26 cellular contexts compared by ENCODE assay signal in the genomic region with DNA sequence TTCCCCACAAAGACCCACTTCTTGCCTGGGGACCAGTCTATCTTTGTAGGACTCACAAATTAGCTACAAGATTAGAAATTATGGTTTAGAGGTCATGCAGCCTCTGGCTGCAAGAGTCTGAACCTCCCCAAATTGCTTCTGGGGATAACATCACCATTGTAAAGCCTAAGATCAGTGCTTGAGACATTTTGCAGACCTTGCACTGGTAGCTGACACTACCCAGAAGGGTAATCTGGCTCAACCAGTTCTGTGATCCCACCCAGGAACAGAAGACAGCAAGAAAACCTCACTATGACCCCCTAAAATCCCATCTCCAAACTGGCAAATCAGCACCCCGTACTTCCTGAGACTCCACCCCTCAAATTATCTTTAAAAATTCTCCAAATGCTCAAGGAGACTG.
"Had no signal": no experiment of that assay in that cellular context is flagged by ENCODE, and none has a peak within 500 bp of the region (broad histone marks: within the 10 kb centered on the region; RNA-seq: fewer than 3 reads in every experiment).

No MANE protein-coding gene starts in this region.

- H3K27ac Mint-ChIP-seq: natural killer cell; nephron progenitor cell; neural progenitor cell; progenitor cell of endocrine pancreas; stimulated activated memory B cell treated with anti-CD40 and anti-IgM and Interleukin-4, amounts not matched to agents 10 μg/mL and 1 μg/mL and 100 μg/mL, for 72 hours; stimulated activated naive CD8-positive, alpha-beta T cell treated with anti-CD3 and anti-CD28 coated beads, Interleukin-15, amount 100 ng/mL, for 72 hours had no signal

- H3K36me3 ChIP-seq: left lung, lower lobe of right lung, neural progenitor cell, neutrophil, right atrium auricular region, right lobe of liver, tibial nerve, upper lobe of right lung had no signal

- H3K9me3 ChIP-seq: left lung, lower lobe of right lung, neutrophil, right atrium auricular region, right lobe of liver, tibial nerve, upper lobe of right lung had no signal

- H3K27me3 Mint-ChIP-seq: progenitor cell of endocrine pancreas; stimulated activated naive CD8-positive, alpha-beta T cell treated with anti-CD3 and anti-CD28 coated beads, Interleukin-15, amount 100 ng/mL, for 72 hours had no signal

- H3K4me3 Mint-ChIP-seq: naive B cell; natural killer cell; nephron progenitor cell; neural progenitor cell; stimulated activated memory B cell treated with anti-CD40 and anti-IgM and Interleukin-4, amounts not matched to agents 10 μg/mL and 1 μg/mL and 100 μg/mL, for 72 hours; stimulated activated naive CD8-positive, alpha-beta T cell treated with anti-CD3 and anti-CD28 coated beads, Interleukin-15, amount 100 ng/mL, for 72 hours had no signal

- H3K36me3 Mint-ChIP-seq: naive B cell; natural killer cell; neural progenitor cell; stimulated activated memory B cell treated with anti-CD40 and anti-IgM and Interleukin-4, amounts not matched to agents 10 μg/mL and 1 μg/mL and 100 μg/mL, for 72 hours had no signal

- DNase-seq: hippocampal formation; kidney; left colon; left lung; lower lobe of right lung; mesenchymal stem cell; naive B cell; natural killer cell; nephron progenitor cell; occipital lobe; right lobe of liver; stimulated activated CD4-positive, alpha-beta T cell treated with anti-CD3 and anti-CD28 coated beads, Interleukin-1b, Interleukin-23, amount 100 ng/mL, for 48 hours; stimulated activated CD4-positive, alpha-beta T cell treated with anti-CD3 and anti-CD28 coated beads, Interleukin-2, amount 100 ng/mL, for 48 hours; stimulated activated CD4-positive, alpha-beta T cell treated with anti-CD3 and anti-CD28 coated beads, Interleukin-4, amount 100 ng/mL, for 4 hours; stimulated activated CD8-positive, alpha-beta memory T cell treated with anti-CD3 and anti-CD28 coated beads, Interleukin-4, amount 100 ng/mL, for 48 hours; stimulated activated naive CD4-positive, alpha-beta T cell treated with Interleukin-2 at 50 U/mL for 16 hours; stimulated activated naive CD8-positive, alpha-beta T cell treated with anti-CD3 and anti-CD28 coated beads, Interleukin-15, amount 100 ng/mL, for 72 hours; substantia nigra; upper lobe of right lung had no signal

- H3K4me1 Mint-ChIP-seq: nephron progenitor cell; neural progenitor cell; stimulated activated naive CD8-positive, alpha-beta T cell treated with anti-CD3 and anti-CD28 coated beads, Interleukin-15, amount 100 ng/mL, for 72 hours had no signal

- H2AFZ ChIP-seq: neural progenitor cell had no signal

- H3K4me2 ChIP-seq: neural progenitor cell, smooth muscle cell had no signal

- H3K27ac ChIP-seq: left lung, lower lobe of right lung, neural progenitor cell, neutrophil, right atrium auricular region, right lobe of liver, tibial nerve, upper lobe of right lung had no signal

- ATAC-seq: left colon; left lung; lower lobe of right lung; natural killer cell; right lobe of liver; stimulated activated memory B cell treated with anti-CD40 and anti-IgM and Interleukin-4, amounts not matched to agents 10 μg/mL and 1 μg/mL and 100 μg/mL, for 72 hours; stimulated activated naive CD8-positive, alpha-beta T cell treated with anti-CD3 and anti-CD28 coated beads, Interleukin-15, amount 100 ng/mL, for 72 hours; upper lobe of right lung had no signal

- H3K4me1 ChIP-seq: lower lobe of right lung, neural progenitor cell, right lobe of liver, tibial nerve, upper lobe of right lung had no signal

- H3K4me3 ChIP-seq: left lung, lower lobe of right lung, neural progenitor cell, right atrium auricular region, right lobe of liver, smooth muscle cell, tibial nerve, upper lobe of right lung had no signal

- H3K9me3 Mint-ChIP-seq: naive B cell; natural killer cell; nephron progenitor cell; neural progenitor cell; stimulated activated memory B cell treated with anti-CD40 and anti-IgM and Interleukin-4, amounts not matched to agents 10 μg/mL and 1 μg/mL and 100 μg/mL, for 72 hours; stimulated activated naive CD8-positive, alpha-beta T cell treated with anti-CD3 and anti-CD28 coated beads, Interleukin-15, amount 100 ng/mL, for 72 hours had no signal

- H3K27me3 ChIP-seq: neural progenitor cell, right atrium auricular region, right lobe of liver, tibial nerve, upper lobe of right lung had no signal
